Comparison of ENCODE assay signal across 28 cellular contexts in genomic region chr1:165703648-165704047, GRCh38.
"Had no signal": no experiment of that assay in that cellular context is flagged by ENCODE, and none has a peak within 500 bp of the region (broad histone marks: within the 10 kb centered on the region; RNA-seq: fewer than 3 reads in every experiment).

No MANE protein-coding gene starts in this region.

- H3K4me2 ChIP-seq: hepatocyte, smooth muscle cell had no signal

- H3K4me1 ChIP-seq: uterus had no signal

- ATAC-seq: gastroesophageal sphincter; left colon; stimulated activated memory B cell treated with anti-CD40 and anti-IgM and Interleukin-4, amounts not matched to agents 10 μg/mL and 1 μg/mL and 100 μg/mL, for 72 hours; stimulated activated naive CD8-positive, alpha-beta T cell treated with anti-CD3 and anti-CD28 coated beads, Interleukin-15, amount 100 ng/mL, for 72 hours had no signal

- H3K27me3 ChIP-seq: brain microvascular endothelial cell, uterus had no signal

- H3K9me3 ChIP-seq: gastroesophageal sphincter, neutrophil, uterus had no signal

- H3K27ac ChIP-seq: brain microvascular endothelial cell, gastroesophageal sphincter, hepatocyte, neutrophil, uterus had no signal

- H3K4me3 ChIP-seq: gastroesophageal sphincter, hepatocyte, smooth muscle cell, uterus had no signal

- FAIRE-seq: astrocyte, endothelial cell of umbilical vein, keratinocyte had no signal

- H3K36me3 ChIP-seq: brain microvascular endothelial cell, gastroesophageal sphincter, neutrophil, uterus had no signal

- H3K79me2 ChIP-seq: hepatocyte had no signal

- H2AFZ ChIP-seq: hepatocyte had no signal

- DNase-seq: activated CD4-positive, alpha-beta memory T cell treated with anti-CD3 and anti-CD28 coated beads, Interleukin-2, amount 10 ng/mL, durations not matched to agents 7 days and 5 days; activated CD4-positive, alpha-beta T cell treated with anti-CD3 and anti-CD28 coated beads, Interleukin-2, amount 10 ng/mL, durations not matched to agents 24 days and 14 days; activated CD4-positive, CD25-positive, alpha-beta regulatory T cell treated with anti-CD3 and anti-CD28 coated beads, Interleukin-2, amount 50 U/mL, for 72 hours; activated CD8-positive, alpha-beta memory T cell treated with anti-CD3 and anti-CD28 coated beads, Interleukin-2, amount 50 U/mL, for 48 hours; activated gamma-delta T cell; activated naive CD4-positive, alpha-beta T cell treated with anti-CD3 and anti-CD28 coated beads, Interleukin-2, amount 10 ng/mL, durations not matched to agents 7 days and 5 days; activated naive CD8-positive, alpha-beta T cell treated with anti-CD3 and anti-CD28 coated beads, Interleukin-2, amount 10 ng/mL, durations not matched to agents 7 days and 5 days; activated T-cell treated with anti-CD3 and anti-CD28 coated beads, Interleukin-2, amount 50 U/mL, for 24 hours; brain microvascular endothelial cell; cortex of kidney; left colon; mammary epithelial cell; naive B cell; nephron progenitor cell; stimulated activated CD4-positive, alpha-beta T cell treated with anti-CD3 and anti-CD28 coated beads, Interleukin-1b, Interleukin-23, amount 100 ng/mL, for 48 hours; stimulated activated CD4-positive, alpha-beta T cell treated with anti-CD3 and anti-CD28 coated beads, Interleukin-4, amount 100 ng/mL, for 4 hours; stimulated activated CD8-positive, alpha-beta memory T cell treated with anti-CD3 and anti-CD28 coated beads, Interleukin-4, amount 100 ng/mL, for 48 hours; stimulated activated naive CD8-positive, alpha-beta T cell treated with anti-CD3 and anti-CD28 coated beads, Interleukin-15, amount 100 ng/mL, for 72 hours; substantia nigra; uterus had no signal
